Comparison of ENCODE assay signal across 10 cellular contexts in the genomic region with DNA sequence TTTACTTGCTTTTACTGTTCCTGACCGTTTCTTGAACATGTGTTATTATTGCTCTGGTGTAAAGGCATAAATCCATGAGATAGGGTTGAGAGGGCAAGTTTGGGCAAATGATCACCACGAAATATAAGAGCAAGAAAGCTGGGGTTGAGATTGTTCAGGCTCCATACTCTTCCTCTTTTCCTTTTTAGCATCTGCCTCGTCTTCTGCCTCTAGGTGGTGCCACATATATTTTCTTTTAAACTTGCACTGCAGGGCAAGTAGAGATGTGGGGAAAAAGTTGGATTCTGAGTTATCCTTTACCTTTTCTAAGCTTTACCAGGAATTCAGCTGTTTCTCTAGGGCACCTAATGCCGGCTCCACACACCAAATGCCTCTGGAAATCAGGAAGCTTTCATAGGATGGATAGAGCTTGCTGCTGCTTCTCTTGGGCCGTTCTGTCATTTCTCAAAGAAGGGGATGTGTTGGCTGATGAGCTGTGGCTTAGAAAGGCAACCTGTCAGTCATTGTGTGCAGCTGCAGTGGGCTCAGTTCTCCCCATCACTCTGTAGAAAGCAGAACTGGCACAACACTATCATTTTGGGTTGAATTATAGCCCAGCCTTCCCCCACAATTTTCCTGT.
A peak's percentile ranks its signal among the peaks of the same experiment; 100 is the strongest.
DNase-seq lines count a peak whose midpoint lies in the region; ATAC-seq and TF ChIP-seq lines count a peak whose summit lies in the region.
"Had no signal": no experiment of that assay in that cellular context is flagged by ENCODE, and none has a peak within 500 bp of the region (broad histone marks: within the 10 kb centered on the region; RNA-seq: fewer than 3 reads in every experiment).

No MANE protein-coding gene starts in this region.

- H3K36me3 ChIP-seq in heart right ventricle = no peaks in the 10 kb centered on the region
- H3K36me3 ChIP-seq in RWPE2 (ENCODE audit: low read depth) = peaks cover 8% of the 10 kb centered on the region; the same call in 1 of the 2 replicates
- no peaks in the 10 kb centered on the region for H3K36me3 ChIP-seq in uterus

- TF ChIP-seq CTCF in heart right ventricle (IDR thresholded peaks at IDR 0.05) (peak; percentile 15 to 64 (median 53)), RWPE2 (IDR thresholded peaks at IDR 0.05; ENCODE audit: poor library complexity, severe bottlenecking) (peak; percentile 70), fibroblast of pulmonary artery (IDR thresholded peaks at IDR 0.05; ENCODE audit: low read length, missing control alignments) (peak; percentile 71), uterus (IDR thresholded peaks at IDR 0.05) (peak; percentile 13 to 41 (median 29))

- no peak for DNase-seq in heart right ventricle
- DNase-seq in left ventricle myocardium superior = no peak
- DNase-seq in RWPE2 (ENCODE audit: low spot score) = no peak
- DNase-seq in fibroblast of pulmonary artery (ENCODE audit: low read depth) = peak; percentile 44
- DNase-seq in uterus = no peak
- no peak for DNase-seq in activated CD4-positive, alpha-beta T cell treated with anti-CD3 and anti-CD28 coated beads for 48 hours
- no peak for DNase-seq in GM19240 (ENCODE audit: insufficient read length, low spot score)
- DNase-seq: occipital lobe had no signal

- H3K27ac ChIP-seq in heart right ventricle (no peak overlapping the region), RWPE2 (ENCODE audit: poor library complexity, severe bottlenecking) (no peak overlapping the region), uterus (no peak overlapping the region)
- H3K27ac ChIP-seq: SK-N-MC had no signal

- H3K4me3 ChIP-seq in heart right ventricle (no peak overlapping the region), RWPE2 (ENCODE audit: severe bottlenecking) (no peak overlapping the region), fibroblast of pulmonary artery (replicated peaks; ENCODE audit: low read depth, low read length) (no peak overlapping the region), uterus (no peak overlapping the region)
- H3K4me3 ChIP-seq: SK-N-MC had no signal

- H3K27me3 ChIP-seq in heart right ventricle (no peaks in the 10 kb centered on the region), RWPE2 (ENCODE audit: insufficient read depth, poor library complexity, severe bottlenecking) (no peaks in the 10 kb centered on the region), uterus (no peaks in the 10 kb centered on the region)

- intact Hi-C loops in heart right ventricle (cut with DNase I) = loop anchor here in 7 of 10 donors (5.0 to 10.0 kb wide), 9 partner anchors 80 to 435 kb away; no protein-coding TSS in a partner anchor
- intact Hi-C loops in left ventricle myocardium superior (cut with micrococcal nuclease) = no loop called here
- intact Hi-C loops in uterus (cut with DNase I; ENCODE audit: low total_unique reads) = no loop called here

- TF ChIP-seq POLR2A in uterus (IDR thresholded peaks at IDR 0.05) = no peak

- no peaks in the 10 kb centered on the region for H3K9me3 ChIP-seq in heart right ventricle
- H3K9me3 ChIP-seq in RWPE2 (ENCODE audit: severe bottlenecking) = no peaks in the 10 kb centered on the region
- H3K9me3 ChIP-seq in uterus = no peaks in the 10 kb centered on the region

- ATAC-seq in heart right ventricle (peak in 2 of 8 donors; percentile 50 to 58), left ventricle myocardium superior (no peak), RWPE2 (ENCODE audit: low read depth) (no peak), HG02763 (IDR thresholded peaks at IDR 0.05; ENCODE audit: unreplicated experiment) (no peak)

- H3K4me1 ChIP-seq in heart right ventricle (peaks cover 0 to 7% (median 0%) of the 10 kb centered on the region in 9 donors), RWPE2 (ENCODE audit: insufficient read depth, poor library complexity, severe bottlenecking) (no peaks in the 10 kb centered on the region), uterus (no peaks in the 10 kb centered on the region)

- WGBS in heart right ventricle, 2 donors = 65 to 66% methylated on average over 5 of the region's 5 CpGs

Comparison
In these comparisons a context has a peak if more than half of its experiments do, and no peak if none do; other contexts are left out.
1. intact Hi-C loops: an anchor here in heart right ventricle (5.0 to 10.0 kb wide); none called in left ventricle myocardium superior and uterus.